ENCODE assay signal across 16 cellular contexts in the genomic region with DNA sequence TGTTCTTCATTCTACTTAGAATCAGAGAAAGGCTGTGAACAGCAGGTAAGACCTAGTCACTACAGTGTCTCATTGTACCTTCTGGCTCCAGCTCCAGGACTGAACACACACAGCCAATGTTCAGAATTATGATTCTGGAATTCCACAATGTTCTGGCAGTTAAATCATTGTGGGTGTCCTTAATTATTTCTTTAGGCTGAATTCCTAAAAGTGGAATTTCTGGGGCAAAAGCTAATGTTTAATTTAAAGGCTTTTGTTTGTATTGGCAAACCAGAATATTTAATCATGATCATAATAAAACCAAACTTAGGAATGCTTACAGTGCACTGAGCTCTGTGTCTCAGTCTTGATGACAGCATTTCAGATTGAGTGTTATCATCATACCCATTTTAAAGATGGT.
"Had no signal": no experiment of that assay in that cellular context is flagged by ENCODE, and none has a peak within 500 bp of the region (broad histone marks: within the 10 kb centered on the region; RNA-seq: fewer than 3 reads in every experiment).

No MANE protein-coding gene starts in this region.

- ATAC-seq: activated CD8-positive, alpha-beta T cell treated with anti-CD3 and anti-CD28 coated beads for 36 hours; esophagus mucosa; natural killer cell treated with Interleukin-12 subunit alpha and Interleukin-12 subunit beta and Interleukin-15 and Interleukin-18, amount 100 ng/mL, for 72 hours; stimulated activated naive B cell treated with anti-CD40 and anti-IgM and Interleukin-4, amounts not matched to agents 10 μg/mL and 1 μg/mL and 100 μg/mL, for 72 hours had no signal

- H3K36me3 Mint-ChIP-seq: mesothelial cell of epicardium; stimulated activated naive B cell treated with anti-CD40 and anti-IgM and Interleukin-4, amounts not matched to agents 10 μg/mL and 1 μg/mL and 100 μg/mL, for 72 hours had no signal

- H2AFZ ChIP-seq: hepatocyte had no signal

- H3K27me3 Mint-ChIP-seq: activated B cell treated with CpG ODN at 0.5 μM for 24 hours; activated CD8-positive, alpha-beta T cell treated with anti-CD3 and anti-CD28 coated beads for 36 hours; dendritic cell treated with granulocyte-macrophage colony-stimulating factor and Interleukin-4, amounts not matched to agents 40 ng/mL and 50 ng/mL, for 4 days; natural killer cell treated with Interleukin-12 subunit alpha and Interleukin-12 subunit beta and Interleukin-15 and Interleukin-18, amount 100 ng/mL, for 72 hours; stimulated activated naive B cell treated with anti-CD40 and anti-IgM and Interleukin-4, amounts not matched to agents 10 μg/mL and 1 μg/mL and 100 μg/mL, for 72 hours had no signal

- H3K4me1 ChIP-seq: thyroid gland had no signal

- H3K9me3 ChIP-seq: neutrophil, thyroid gland had no signal

- H3K27ac ChIP-seq: hepatocyte, neutrophil, thyroid gland had no signal

- H3K4me1 Mint-ChIP-seq: activated B cell treated with CpG ODN at 0.5 μM for 24 hours; stimulated activated naive B cell treated with anti-CD40 and anti-IgM and Interleukin-4, amounts not matched to agents 10 μg/mL and 1 μg/mL and 100 μg/mL, for 72 hours had no signal

- H3K4me3 Mint-ChIP-seq: activated B cell treated with CpG ODN at 0.5 μM for 24 hours; activated CD8-positive, alpha-beta T cell treated with anti-CD3 and anti-CD28 coated beads for 36 hours; activated naive CD4-positive, alpha-beta T cell treated with anti-CD3 and anti-CD28 coated beads for 36 hours; dendritic cell treated with granulocyte-macrophage colony-stimulating factor and Interleukin-4, amounts not matched to agents 40 ng/mL and 50 ng/mL, for 4 days; mesothelial cell of epicardium; natural killer cell treated with Interleukin-12 subunit alpha and Interleukin-12 subunit beta and Interleukin-15 and Interleukin-18, amount 100 ng/mL, for 72 hours; stimulated activated naive B cell treated with anti-CD40 and anti-IgM and Interleukin-4, amounts not matched to agents 10 μg/mL and 1 μg/mL and 100 μg/mL, for 72 hours; T-helper 2 cell treated with Interferon-gamma antibody and Interleukin-4, amounts not matched to agents 5 μg/mL and 100 μg/mL, for 36 hours had no signal

- H3K27me3 ChIP-seq: hepatocyte, neutrophil, thyroid gland had no signal

- DNase-seq: activated B cell treated with CpG ODN at 0.5 μM for 24 hours; activated CD4-positive, alpha-beta T cell treated with anti-CD3 and anti-CD28 coated beads for 48 hours; activated CD8-positive, alpha-beta T cell treated with anti-CD3 and anti-CD28 coated beads for 36 hours; activated naive CD4-positive, alpha-beta T cell treated with anti-CD3 and anti-CD28 coated beads for 36 hours; activated T-cell treated with anti-CD3 and anti-CD28 coated beads, Interleukin-2, amount 50 U/mL, for 1 hour; effector CD8-positive, alpha-beta T cell; stimulated activated naive B cell treated with anti-CD40 and anti-IgM and Interleukin-4, amounts not matched to agents 10 μg/mL and 1 μg/mL and 100 μg/mL, for 72 hours; thyroid gland had no signal

- H3K36me3 ChIP-seq: neutrophil, thyroid gland had no signal

- H3K4me3 ChIP-seq: hepatocyte, lung, thyroid gland had no signal

- H3K79me2 ChIP-seq: hepatocyte had no signal

- H3K9me3 Mint-ChIP-seq: activated naive CD4-positive, alpha-beta T cell treated with anti-CD3 and anti-CD28 coated beads for 36 hours had no signal
